In genomic region chr2:43568226-43568625, GRCh38 we compare ENCODE assay signal across 19 cellular contexts.
"Had no signal": no experiment of that assay in that cellular context is flagged by ENCODE, and none has a peak within 500 bp of the region (broad histone marks: within the 10 kb centered on the region; RNA-seq: fewer than 3 reads in every experiment).

No MANE protein-coding gene starts in this region.

- ATAC-seq: gastroesophageal sphincter; heart left ventricle; stimulated activated naive B cell treated with anti-CD40 and anti-IgM and Interleukin-4, amounts not matched to agents 10 μg/mL and 1 μg/mL and 100 μg/mL, for 72 hours; T-cell had no signal

- FAIRE-seq: astrocyte, kidney had no signal

- H3K27ac Mint-ChIP-seq: T-cell had no signal

- H3K4me3 Mint-ChIP-seq: stimulated activated naive B cell treated with anti-CD40 and anti-IgM and Interleukin-4, amounts not matched to agents 10 μg/mL and 1 μg/mL and 100 μg/mL, for 72 hours; T-cell had no signal

- H3K9me3 Mint-ChIP-seq: stimulated activated naive B cell treated with anti-CD40 and anti-IgM and Interleukin-4, amounts not matched to agents 10 μg/mL and 1 μg/mL and 100 μg/mL, for 72 hours; T-cell had no signal

- DNase-seq: activated gamma-delta T cell; activated T-cell treated with anti-CD3 and anti-CD28 coated beads for 4 hours; effector CD4-positive, alpha-beta T cell; heart left ventricle; kidney; left ventricle myocardium inferior; mammary epithelial cell; occipital lobe; posterior cingulate gyrus; SHP77 treated with DMSO at 0.1 percent for 48 hours; SK-N-SH; spleen; stimulated activated CD4-positive, alpha-beta T cell treated with anti-CD3 and anti-CD28 coated beads, Interleukin-4, amount 100 ng/mL, for 4 hours; stimulated activated naive B cell treated with anti-CD40 and anti-IgM and Interleukin-4, amounts not matched to agents 10 μg/mL and 1 μg/mL and 100 μg/mL, for 72 hours; T-cell; T-helper 9 cell; thyroid gland had no signal

- H3K27me3 Mint-ChIP-seq: stimulated activated naive B cell treated with anti-CD40 and anti-IgM and Interleukin-4, amounts not matched to agents 10 μg/mL and 1 μg/mL and 100 μg/mL, for 72 hours; T-cell had no signal
